Comparison of ENCODE assay signal across 14 cellular contexts in genomic region chr7:50333266-50333665, GRCh38. TPM values are rescaled to one million over a fixed set of nuclear protein-coding genes. Genes with fewer than 3 reads are reported as not detected.
A peak's percentile ranks its signal among the peaks of the same experiment; 100 is the strongest.
DNase-seq lines count a peak whose midpoint lies in the region; ATAC-seq and TF ChIP-seq lines count a peak whose summit lies in the region.
"Had no signal": no experiment of that assay in that cellular context is flagged by ENCODE, and none has a peak within 500 bp of the region (broad histone marks: within the 10 kb centered on the region; RNA-seq: fewer than 3 reads in every experiment).

No MANE protein-coding gene starts in this region.

- H3K36me3 ChIP-seq in WERI-Rb-1 = no peaks in the 10 kb centered on the region
- H3K36me3 ChIP-seq: ovary had no signal

- H3K4me3 ChIP-seq in WERI-Rb-1 (ENCODE audit: low read depth, low read length) = no peak overlapping the region
- H3K4me3 ChIP-seq in coronary artery = no peak overlapping the region
- H3K4me3 ChIP-seq: ovary had no signal

- H3K27ac Mint-ChIP-seq in activated CD8-positive, alpha-beta T cell treated with anti-CD3 and anti-CD28 coated beads, Interleukin-2, amount 10 ng/mL, durations not matched to agents 7 days and 5 days = no peak overlapping the region
- peak overlapping the region in 1 of 6 donors; percentile 99 for H3K27ac Mint-ChIP-seq in naive B cell
- H3K27ac Mint-ChIP-seq: T-helper 1 cell treated with Interleukin-12 subunit alpha and Interleukin-12 subunit beta and Interleukin-4 antibody, amounts not matched to agents 30 μg/mL and 1 μg/mL, for 36 hours had no signal

- peaks cover 6% of the 10 kb centered on the region for H3K4me1 Mint-ChIP-seq in activated CD8-positive, alpha-beta T cell treated with anti-CD3 and anti-CD28 coated beads, Interleukin-2, amount 10 ng/mL, durations not matched to agents 7 days and 5 days (ENCODE audit: low read depth)
- H3K4me1 Mint-ChIP-seq in naive B cell = peaks cover 1 to 42% (median 38%) of the 10 kb centered on the region in 3 donors

- peak; percentile 25 for ATAC-seq in activated CD8-positive, alpha-beta T cell treated with anti-CD3 and anti-CD28 coated beads, Interleukin-2, amount 10 ng/mL, durations not matched to agents 7 days and 5 days
- ATAC-seq in naive B cell (ENCODE audit: low read depth in 2 of 2) (peak; percentile 24 to 30), GM21381 (IDR thresholded peaks at IDR 0.05; ENCODE audit: unreplicated experiment) (no peak)
- ATAC-seq: activated T-cell treated with anti-CD3 and anti-CD28 coated beads, Interleukin-2, amount 50 U/mL, for 4 hours; stimulated activated naive CD8-positive, alpha-beta T cell treated with anti-CD3 and anti-CD28 coated beads, Interleukin-15, Interleukin-2, amounts not matched to agents 100 U/mL and 50 U/mL, for 24 hours had no signal

- TF ChIP-seq CTCF in WERI-Rb-1 (IDR thresholded peaks at IDR 0.05; ENCODE audit: low read depth, low read length) (no peak), coronary artery (IDR thresholded peaks at IDR 0.05) (no peak)

- no peak overlapping the region for H3K4me3 Mint-ChIP-seq in activated CD8-positive, alpha-beta T cell treated with anti-CD3 and anti-CD28 coated beads, Interleukin-2, amount 10 ng/mL, durations not matched to agents 7 days and 5 days
- no peak overlapping the region for H3K4me3 Mint-ChIP-seq in naive B cell
- H3K4me3 Mint-ChIP-seq: activated T-cell treated with anti-CD3 and anti-CD28 coated beads, Interleukin-2, amount 50 U/mL, for 4 hours; T-helper 1 cell treated with Interleukin-12 subunit alpha and Interleukin-12 subunit beta and Interleukin-4 antibody, amounts not matched to agents 30 μg/mL and 1 μg/mL, for 36 hours had no signal

- CTCF ChIA-PET in activated CD8-positive, alpha-beta T cell treated with anti-CD3 and anti-CD28 coated beads, Interleukin-2, amount 10 ng/mL, durations not matched to agents 7 days and 5 days (lab: Charles Lee) = interaction anchor here (0.7 to 4.4 kb wide), 8 partner anchors 10 to 127 kb away, joined by 3 to 47 read pairs (median 4); no protein-coding TSS in a partner anchor

- peaks cover 64% of the 10 kb centered on the region for H3K36me3 Mint-ChIP-seq in activated CD8-positive, alpha-beta T cell treated with anti-CD3 and anti-CD28 coated beads, Interleukin-2, amount 10 ng/mL, durations not matched to agents 7 days and 5 days (ENCODE audit: low read depth)
- peaks cover 13 to 14% of the 10 kb centered on the region in 2 donors for H3K36me3 Mint-ChIP-seq in naive B cell

- H3K27ac ChIP-seq in WERI-Rb-1 (no peak overlapping the region), coronary artery (no peak overlapping the region)
- H3K27ac ChIP-seq: ovary had no signal

- no peaks in the 10 kb centered on the region for H3K27me3 Mint-ChIP-seq in activated CD8-positive, alpha-beta T cell treated with anti-CD3 and anti-CD28 coated beads, Interleukin-2, amount 10 ng/mL, durations not matched to agents 7 days and 5 days (ENCODE audit: low read depth)
- H3K27me3 Mint-ChIP-seq in naive B cell = no peaks in the 10 kb centered on the region

- H3K9me3 Mint-ChIP-seq in activated CD8-positive, alpha-beta T cell treated with anti-CD3 and anti-CD28 coated beads, Interleukin-2, amount 10 ng/mL, durations not matched to agents 7 days and 5 days (ENCODE audit: insufficient read depth) = no peaks in the 10 kb centered on the region
- no peaks in the 10 kb centered on the region for H3K9me3 Mint-ChIP-seq in naive B cell
- H3K9me3 Mint-ChIP-seq: activated T-cell treated with anti-CD3 and anti-CD28 coated beads, Interleukin-2, amount 50 U/mL, for 4 hours; T-helper 1 cell treated with Interleukin-12 subunit alpha and Interleukin-12 subunit beta and Interleukin-4 antibody, amounts not matched to agents 30 μg/mL and 1 μg/mL, for 36 hours had no signal

- DNase-seq in ELF-1 (ENCODE audit: low read depth, low spot score) (peak; percentile 47), Kasumi-1 (lab: John Stamatoyannopoulos, UW) (peak; percentile 40 to 56), naive B cell (peak; percentile 59), WERI-Rb-1 (no peak), coronary artery (ENCODE audit: low spot score) (no peak)
- DNase-seq in activated CD8-positive, alpha-beta T cell treated with anti-CD3 and anti-CD28 coated beads, Interleukin-2, amount 10 ng/mL, durations not matched to agents 7 days and 5 days = peak; percentile 61
- DNase-seq: activated T-cell treated with anti-CD3 and anti-CD28 coated beads, Interleukin-2, amount 50 U/mL, for 4 hours; NCI-H1436 treated with DMSO at 0.1 percent for 48 hours; ovary; stimulated activated CD4-positive, alpha-beta T cell treated with anti-CD3 and anti-CD28 coated beads, Interleukin-1b, Interleukin-23, amount 100 ng/mL, for 48 hours; stimulated activated naive CD8-positive, alpha-beta T cell treated with anti-CD3 and anti-CD28 coated beads, Interleukin-15, Interleukin-2, amounts not matched to agents 100 U/mL and 50 U/mL, for 24 hours had no signal

- POLR2A ChIA-PET in activated CD8-positive, alpha-beta T cell treated with anti-CD3 and anti-CD28 coated beads, Interleukin-2, amount 10 ng/mL, durations not matched to agents 7 days and 5 days (lab: Charles Lee) = interaction anchor here (0.6 to 3.3 kb wide), 9 partner anchors 12 to 35 kb away, joined by 3 to 39 read pairs (median 5); partner anchors contain the start of gene IKZF1

- no peaks in the 10 kb centered on the region for H3K27me3 ChIP-seq in WERI-Rb-1 (ENCODE audit: insufficient read depth, low read depth, severe bottlenecking)
- H3K27me3 ChIP-seq: ovary had no signal

- H3K9me3 ChIP-seq in WERI-Rb-1 (ENCODE audit: severe bottlenecking) = no peaks in the 10 kb centered on the region
- H3K9me3 ChIP-seq: ovary had no signal

RNA-seq across cellular contexts. Expression of gene IKZF1, which starts 28.8 kb away (rescaled TPM):
- 100 to 1,000 TPM; 370 to 374 TPM for total RNA-seq in activated CD8-positive, alpha-beta T cell treated with anti-CD3 and anti-CD28 coated beads, Interleukin-2, amount 10 ng/mL, durations not matched to agents 7 days and 5 days
- polyA plus RNA-seq in naive B cell (ENCODE audit: low read depth in 6 of 6) = 100 to 1,000 TPM; 127 to 347 (median 205) TPM
- total RNA-seq: chondrocyte had no signal

Comparison
In these comparisons a context has a peak if more than half of its experiments do, and no peak if none do; other contexts are left out.
1. DNase-seq: peak in ELF-1 (single experiment), Kasumi-1 (2 of 2), activated CD8-positive, alpha-beta T cell treated with anti-CD3 and anti-CD28 coated beads, Interleukin-2, amount 10 ng/mL, durations not matched to agents 7 days and 5 days (single experiment) and naive B cell (single experiment); none in WERI-Rb-1 (single experiment) and coronary artery (single experiment).